Comparison of ENCODE assay signal across 21 cellular contexts in the genomic region with DNA sequence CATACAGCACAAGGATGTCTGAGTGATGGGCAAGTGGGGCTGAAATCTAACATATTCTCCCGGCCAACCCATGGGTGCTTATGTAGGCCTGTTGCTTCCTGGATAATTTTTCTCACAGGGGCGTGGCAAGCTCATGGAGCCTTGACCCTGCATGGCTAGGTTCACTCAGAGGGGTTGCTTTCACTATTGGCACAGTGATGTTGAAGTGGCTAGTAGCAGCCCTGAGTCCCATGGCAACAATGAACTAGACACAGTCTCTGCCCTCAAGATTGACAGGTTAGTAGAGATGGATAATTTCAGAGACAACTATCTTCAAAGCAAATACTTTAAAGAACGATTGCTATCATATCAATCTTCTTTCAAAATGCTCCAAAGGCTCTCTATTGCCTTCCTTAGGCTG.
"Had no signal": no experiment of that assay in that cellular context is flagged by ENCODE, and none has a peak within 500 bp of the region (broad histone marks: within the 10 kb centered on the region; RNA-seq: fewer than 3 reads in every experiment).

No MANE protein-coding gene starts in this region.

- H3K4me1 Mint-ChIP-seq: activated CD4-positive, alpha-beta T cell treated with anti-CD3 and anti-CD28 coated beads, Interleukin-2, amount 10 ng/mL, durations not matched to agents 7 days and 5 days had no signal

- H3K27ac Mint-ChIP-seq: activated CD4-positive, alpha-beta T cell treated with anti-CD3 and anti-CD28 coated beads, Interleukin-2, amount 10 ng/mL, durations not matched to agents 7 days and 5 days; mesothelial cell of epicardium; nephron progenitor cell had no signal

- H3K9me3 Mint-ChIP-seq: activated CD4-positive, alpha-beta T cell treated with anti-CD3 and anti-CD28 coated beads, Interleukin-2, amount 10 ng/mL, durations not matched to agents 7 days and 5 days; activated T-cell treated with anti-CD3 and anti-CD28 coated beads, Interleukin-2, amount 50 U/mL, for 4 hours; mesothelial cell of epicardium; nephron progenitor cell had no signal

- ATAC-seq: activated T-cell treated with anti-CD3 and anti-CD28 coated beads, Interleukin-2, amount 50 U/mL, for 4 hours; left cardiac atrium; lower lobe of right lung had no signal

- H3K27ac ChIP-seq: ascending aorta, coronary artery, lower lobe of right lung, sigmoid colon, spleen, tibial nerve had no signal

- H3K4me3 Mint-ChIP-seq: activated CD4-positive, alpha-beta T cell treated with anti-CD3 and anti-CD28 coated beads, Interleukin-2, amount 10 ng/mL, durations not matched to agents 7 days and 5 days; activated T-cell treated with anti-CD3 and anti-CD28 coated beads, Interleukin-2, amount 50 U/mL, for 4 hours; mesothelial cell of epicardium; nephron progenitor cell had no signal

- DNase-seq: activated CD4-positive, alpha-beta T cell treated with anti-CD3 and anti-CD28 coated beads, Interleukin-2, amount 10 ng/mL, durations not matched to agents 7 days and 5 days; activated CD4-positive, CD25-positive, alpha-beta regulatory T cell; activated CD8-positive, alpha-beta memory T cell treated with anti-CD3 and anti-CD28 coated beads, Interleukin-2, amount 50 U/mL, for 4 hours; activated naive CD4-positive, alpha-beta T cell treated with anti-CD3 and anti-CD28 coated beads, Interleukin-2, amount 50 U/mL, for 16 hours; activated T-cell treated with anti-CD3 and anti-CD28 coated beads, Interleukin-2, amount 50 U/mL, for 4 hours; foreskin melanocyte; glutamatergic neuron; hippocampal formation; left cardiac atrium; lower lobe of right lung; nephron progenitor cell; nucleus accumbens; sigmoid colon; spleen; stimulated activated naive CD4-positive, alpha-beta T cell; substantia nigra; T1000 had no signal
